Comparison of ENCODE assay signal across 8 cellular contexts in genomic region chr6:154805288-154805911, GRCh38.
DNase-seq lines count a peak whose midpoint lies in the region; ATAC-seq and TF ChIP-seq lines count a peak whose summit lies in the region.

No MANE protein-coding gene starts in this region.

- intact Hi-C loops in lower leg skin (cut with DNase I; ENCODE audit: low total_unique reads): no loop called here

- peaks cover 18% of the 10 kb centered on the region for H3K36me3 Mint-ChIP-seq in mesothelial cell of epicardium

- no peak overlapping the region for H3K4me3 Mint-ChIP-seq in mesothelial cell of epicardium

- H3K4me3 ChIP-seq in AG10803 (ENCODE audit: low read length) (no peak overlapping the region), lower leg skin (ENCODE audit: low read depth, poor library complexity, severe bottlenecking) (no peak overlapping the region)

- H3K27me3 Mint-ChIP-seq in mesothelial cell of epicardium (ENCODE audit: low read depth): no peaks in the 10 kb centered on the region

- 25 to 34% methylated on average over 2 of the region's 2 CpGs for WGBS in lower leg skin, 2 donors

- DNase-seq in AG10803 (ENCODE audit: low read depth) (peak; percentile 61), NCI-H460 (ENCODE audit: extremely low read depth, low read depth) (peak; percentile 5), cerebellum (ENCODE audit: low spot score) (peak; percentile 52), mesothelial cell of epicardium (ENCODE audit: low spot score in 2 of 2, unreplicated experiment in 2 of 2) (no peak), lower leg skin (ENCODE audit: low spot score in 2 of 2) (no peak), hypothalamus (lab: John Stamatoyannopoulos, UW) (no peak)

- H3K27ac Mint-ChIP-seq in mesothelial cell of epicardium: peak overlapping the region; percentile 34

- peak; percentile 50 for ATAC-seq in GM18519 (IDR thresholded peaks at IDR 0.05; ENCODE audit: low FRiP score, unreplicated experiment)
- no peak for ATAC-seq in GM18867 (IDR thresholded peaks at IDR 0.05; ENCODE audit: unreplicated experiment)

- H3K4me1 Mint-ChIP-seq in mesothelial cell of epicardium: no peaks in the 10 kb centered on the region

- no peak for TF ChIP-seq POLR2A in lower leg skin (IDR thresholded peaks at IDR 0.05)

- TF ChIP-seq CTCF in AG10803 (conservative IDR thresholded peaks at IDR 0.05; ENCODE audit: low read length): peak; percentile 58
- peak; percentile 44 for TF ChIP-seq CTCF in mesothelial cell of epicardium (IDR thresholded peaks at IDR 0.05; ENCODE audit: unreplicated experiment)
- TF ChIP-seq CTCF in lower leg skin (IDR thresholded peaks at IDR 0.05): no peak

- H3K9me3 Mint-ChIP-seq in mesothelial cell of epicardium: no peaks in the 10 kb centered on the region

Comparison
In these comparisons a context has a peak if more than half of its experiments do, and no peak if none do; other contexts are left out.
1. DNase-seq: peak in AG10803 (single experiment), NCI-H460 (single experiment) and cerebellum (single experiment); none in mesothelial cell of epicardium (0 of 2), lower leg skin (0 of 2) and hypothalamus (0 of 51).
2. CTCF ChIP-seq: peak in AG10803 (single experiment) and mesothelial cell of epicardium (single experiment); none in lower leg skin (0 of 3).